8 cellular contexts compared by ENCODE assay signal in genomic region chr14:73136387-73137221, GRCh38.
A peak's percentile ranks its signal among the peaks of the same experiment; 100 is the strongest.
DNase-seq lines count a peak whose midpoint lies in the region; ATAC-seq and TF ChIP-seq lines count a peak whose summit lies in the region.

PSEN1 (plus strand) TSS chr14:73136507; CDS start chr14:73148020, 11,513 bp downstream.

- H3K4me3 Mint-ChIP-seq in central memory CD8-positive, alpha-beta T cell: peak within 1 kb of the TSS; percentile 98

- H3K36me3 Mint-ChIP-seq in central memory CD8-positive, alpha-beta T cell (ENCODE audit: insufficient read depth): peaks cover 15% of the 10 kb centered on the region

- ATAC-seq in GM19025 (IDR thresholded peaks at IDR 0.05; ENCODE audit: low read depth, unreplicated experiment) (peak; percentile 90), HG03280 (IDR thresholded peaks at IDR 0.05; ENCODE audit: unreplicated experiment) (peak; percentile 90)
- ATAC-seq in activated CD4-positive, CD25-positive, alpha-beta regulatory T cell treated with anti-CD3 and anti-CD28 coated beads, Interleukin-2, amount 50 U/mL, for 24 hours: peak; percentile 94 to 97
- ATAC-seq in central memory CD8-positive, alpha-beta T cell (replicated peaks; ENCODE audit: extremely low read depth, poor library complexity, severe bottlenecking): peak; percentile 94

- H3K27me3 Mint-ChIP-seq in central memory CD8-positive, alpha-beta T cell: no peaks in the 10 kb centered on the region

- peaks cover 27% of the 10 kb centered on the region for H3K4me1 Mint-ChIP-seq in central memory CD8-positive, alpha-beta T cell

- peak within 1 kb of the TSS; percentile 100 for H3K27ac Mint-ChIP-seq in central memory CD8-positive, alpha-beta T cell (ENCODE audit: low read depth)

- DNase-seq in AG09319 (ENCODE audit: extremely low read depth, low read depth): peak; percentile 71
- DNase-seq in NCI-H446 treated with DMSO at 0.1 percent for 48 hours (lab: John Stamatoyannopoulos, UW): peak; percentile 65
- DNase-seq in central memory CD8-positive, alpha-beta T cell (ENCODE audit: low spot score in 2 of 2): peak; percentile 99
- DNase-seq in iris pigment epithelial cell (ENCODE audit: low read depth): peak; percentile 92
- peak; percentile 96 to 99 for DNase-seq in stimulated activated CD4-positive, alpha-beta T cell treated with anti-CD3 and anti-CD28 coated beads, Interleukin-12 subunit alpha, Interleukin-12 subunit beta, amount 100 ng/mL, for 24 hours (ENCODE audit: low read depth in 2 of 2)

- H3K9me3 Mint-ChIP-seq in central memory CD8-positive, alpha-beta T cell: peaks cover 9% of the 10 kb centered on the region

- no peak for TF ChIP-seq CTCF in AG09319 (IDR thresholded peaks at IDR 0.05; ENCODE audit: low read depth, low read length)

Comparison
In these comparisons a context has a peak if more than half of its experiments do, and no peak if none do; other contexts are left out.
1. Peak in every context shown above with its lines: DNase-seq and ATAC-seq.